ENCODE assay signal across 8 cellular contexts in genomic region chr22:23956301-23956900, GRCh38. TPM values are rescaled to one million over a fixed set of nuclear protein-coding genes. Genes with fewer than 3 reads are reported as not detected.
DNase-seq lines count a peak whose midpoint lies in the region; ATAC-seq lines count a peak whose summit lies in the region.
"Not testable (repeated sequence)": the region's sequence is repeated elsewhere in the genome, so short reads cannot be mapped to it uniquely, and the experiment has no call there.

No MANE protein-coding gene starts in this region.

- not testable (repeated sequence) for H3K4me1 ChIP-seq in mesenchymal stem cell (ENCODE audit: control insufficient read depth, insufficient read depth, low read depth, low read length)

- H2AK5ac ChIP-seq in mesenchymal stem cell (ENCODE audit: low read length, severe bottlenecking) = not testable (repeated sequence)

- H3K9ac ChIP-seq in mesenchymal stem cell (ENCODE audit: low read length) = peak overlapping the region; percentile 35

- H2BK12ac ChIP-seq in mesenchymal stem cell (ENCODE audit: low read length in 2 of 2) = not testable (repeated sequence)

- not testable (repeated sequence) for H2BK5ac ChIP-seq in mesenchymal stem cell (ENCODE audit: low read depth, low read length, poor library complexity, severe bottlenecking)

- not testable (repeated sequence) for H2BK120ac ChIP-seq in mesenchymal stem cell (ENCODE audit: low read depth, low read length)

- WGBS in mesenchymal stem cell = 10% methylated on average over 8 of the region's 12 CpGs

- H3K4ac ChIP-seq in mesenchymal stem cell (ENCODE audit: low read depth in 1 of 2, low read length in 2 of 2) = not testable (repeated sequence)

- H2BK15ac ChIP-seq in mesenchymal stem cell (ENCODE audit: low read depth, poor library complexity, severe bottlenecking) = not testable (repeated sequence)

- H4K8ac ChIP-seq in mesenchymal stem cell (ENCODE audit: low read length) = not testable (repeated sequence)

- peak; percentile 40 for ATAC-seq in GM18907 (IDR thresholded peaks at IDR 0.05; ENCODE audit: unreplicated experiment)

- H3K18ac ChIP-seq in mesenchymal stem cell (ENCODE audit: low read depth in 1 of 2, low read length in 2 of 2) = not testable (repeated sequence)

- not testable (repeated sequence) for H3K79me1 ChIP-seq in mesenchymal stem cell (replicated peaks; ENCODE audit: low read length, poor library complexity, severe bottlenecking)

- H3K36me3 ChIP-seq in mesenchymal stem cell (ENCODE audit: control insufficient read depth in 1 of 2, insufficient read depth in 2 of 2, low read depth in 1 of 2, low read length in 2 of 2) = not testable (repeated sequence)

- H3K14ac ChIP-seq in mesenchymal stem cell (ENCODE audit: low read length in 2 of 2) = not testable (repeated sequence)

- DNase-seq in AG08395 (ENCODE audit: low spot score) = peak; percentile 53
- peak; percentile 42 for DNase-seq in NCI-H2029 (lab: John Stamatoyannopoulos, UW)
- DNase-seq in T-helper 2 cell = peak; percentile 14 to 70 (median 62)
- DNase-seq in activated naive CD4-positive, alpha-beta T cell (lab: John Stamatoyannopoulos, UW) = peak in 3 of 4 experiments; percentile 33 to 63 (median 53)
- peak; percentile 69 for DNase-seq in fibroblast of peridontal ligament (ENCODE audit: extremely low read depth)
- peak; percentile 74 for DNase-seq in mesenchymal stem cell
- DNase-seq in stimulated activated CD4-positive, alpha-beta T cell treated with anti-CD3 and anti-CD28 coated beads, Interleukin-2, amount 100 ng/mL, for 48 hours = peak; percentile 76 to 85

- H3K23ac ChIP-seq in mesenchymal stem cell (ENCODE audit: low read length in 2 of 2) = not testable (repeated sequence)

- H3K4me2 ChIP-seq in mesenchymal stem cell (ENCODE audit: low read length, poor library complexity, severe bottlenecking) = not testable (repeated sequence)

- not testable (repeated sequence) for H3K9me3 ChIP-seq in mesenchymal stem cell (ENCODE audit: control insufficient read depth, low read length)

- not testable (repeated sequence) for H3K4me3 ChIP-seq in mesenchymal stem cell (ENCODE audit: insufficient read depth in 1 of 2, low read depth in 1 of 2, low read length in 2 of 2)

- not testable (repeated sequence) for H3K27ac ChIP-seq in mesenchymal stem cell (ENCODE audit: low read length, poor library complexity, severe bottlenecking)

- H2AFZ ChIP-seq in mesenchymal stem cell (ENCODE audit: low read depth, low read length) = peak overlapping the region; percentile 51

- not testable (repeated sequence) for H4K91ac ChIP-seq in mesenchymal stem cell (ENCODE audit: low read length)

- H3K27me3 ChIP-seq in mesenchymal stem cell (ENCODE audit: control insufficient read depth in 1 of 2, insufficient read depth in 1 of 2, low read length in 2 of 2) = not testable (repeated sequence)

RNA-seq across cellular contexts. Expression of gene GSTT2B, which starts 4.6 kb away (rescaled TPM):
- polyA plus RNA-seq in mesenchymal stem cell (2013, experiment 1 of 2) = 3.9 TPM
- 3.6 TPM for polyA plus RNA-seq in mesenchymal stem cell (2013, experiment 2 of 2)

RNA-seq across cellular contexts. Expression of gene DDTL, which starts 10.3 kb away (rescaled TPM):
- polyA plus RNA-seq in mesenchymal stem cell (2013, experiment 1 of 2) = 1.4 TPM
- polyA plus RNA-seq in mesenchymal stem cell (2013, experiment 2 of 2) = 1.2 TPM

RNA-seq across cellular contexts. Expression of gene DDT, which starts 17.8 kb away (rescaled TPM):
- 185 TPM for polyA plus RNA-seq in mesenchymal stem cell (2013, experiment 1 of 2)
- polyA plus RNA-seq in mesenchymal stem cell (2013, experiment 2 of 2) = 184 TPM

RNA-seq across cellular contexts. Expression of gene GSTT2, which starts 23.5 kb away (rescaled TPM):
- 1.4 TPM for polyA plus RNA-seq in mesenchymal stem cell (2013, experiment 1 of 2)
- 1.3 TPM for polyA plus RNA-seq in mesenchymal stem cell (2013, experiment 2 of 2)

RNA-seq across cellular contexts. Expression of gene GSTT4, which starts 48.9 kb away (rescaled TPM):
- not detected for polyA plus RNA-seq in mesenchymal stem cell (2013, experiment 1 of 2)
- not detected for polyA plus RNA-seq in mesenchymal stem cell (2013, experiment 2 of 2)
